In the genomic region with DNA sequence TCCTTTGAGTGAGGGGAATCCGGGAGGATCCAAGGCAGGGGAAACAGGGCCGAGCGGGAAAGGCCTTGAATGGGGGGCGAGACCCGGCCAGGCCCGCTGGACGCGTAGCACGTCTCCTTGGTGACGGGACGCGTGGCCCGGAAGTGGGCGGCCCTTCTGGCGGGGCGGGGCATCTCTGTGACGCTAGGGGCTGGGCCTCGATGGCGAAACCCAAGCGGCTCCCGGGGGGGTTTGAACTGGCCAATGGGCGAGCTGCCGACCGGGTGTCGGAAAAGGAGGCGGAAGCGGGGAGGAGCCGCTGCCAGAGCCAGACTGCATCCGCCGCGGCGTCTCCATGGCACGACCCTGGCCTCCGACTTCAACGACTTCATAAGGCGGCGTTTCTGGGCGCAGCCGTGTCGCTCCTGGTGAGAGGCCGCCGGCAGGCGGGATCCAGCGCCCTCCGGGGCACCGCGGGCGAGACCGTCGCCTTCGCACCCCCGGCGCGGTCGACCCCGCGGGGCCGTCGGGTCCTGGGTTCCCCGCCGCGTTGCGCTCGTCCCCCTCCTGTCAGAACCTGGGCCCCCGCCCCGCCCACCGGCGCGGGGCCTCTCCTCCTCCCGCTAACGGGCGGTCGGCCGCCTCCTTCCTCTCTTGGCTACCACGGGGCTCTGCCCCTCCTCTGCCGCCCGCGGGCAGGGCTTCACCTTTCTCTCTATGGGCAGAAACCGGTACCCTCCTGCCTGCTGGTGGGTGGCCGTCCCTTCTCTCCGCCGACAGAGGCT, we compare ENCODE assay signal across 8 cellular contexts. TPM values are rescaled to one million over a fixed set of nuclear protein-coding genes. Genes with fewer than 3 reads are reported as not detected.
DNase-seq lines count a peak whose midpoint lies in the region; ATAC-seq and TF ChIP-seq lines count a peak whose summit lies in the region.

Gene ODF2 (plus strand): TSS at position 158 of the 764 bp plus-strand sequence. CDS start 86 bp downstream, at position 244.

- POLR2A ChIA-PET in naive thymus-derived CD4-positive, alpha-beta T cell (lab: Charles Lee) = interaction anchor here (0.6 to 1.3 kb wide), 4 partner anchors 36 to 180 kb away, joined by 3 to 5 read pairs (median 3); partner anchors contain the start of genes GOLGA2 and SWI5

- H3K4me1 ChIP-seq in naive thymus-derived CD4-positive, alpha-beta T cell (ENCODE audit: control insufficient read depth in 2 of 2, insufficient read depth in 2 of 2, low read length in 2 of 2) = peaks cover 7 to 9% of the 10 kb centered on the region in 2 donors

- intact Hi-C loops in activated T-helper 1 cell treated with anti-CD3 and anti-CD28 coated beads, Interleukin-12 subunit alpha, Interleukin-12 subunit beta, Interleukin-2, Interleukin-4 antibody, amounts not matched to agents 30 ng/mL and 10 ng/mL and 1 ng/mL, durations not matched to agents 14 hours and 24 hours and 36 hours (cut with micrococcal nuclease) = loop anchor here (1.0 to 5.0 kb wide), 12 partner anchors 36 to 654 kb away; partner anchors contain the start of genes CERCAM, COQ4, CRAT and DOLK
- intact Hi-C loops in naive thymus-derived CD4-positive, alpha-beta T cell (cut with micrococcal nuclease) = loop anchor here (1.0 to 10.0 kb wide), 24 partner anchors 18 to 1231 kb away; partner anchors contain the start of genes COQ4 (in 2 of the 2), GLE1 (in 2 of the 2), SET (in 2 of the 2) and SPTAN1 (in 2 of the 2)

- no peak for TF ChIP-seq CTCF in LNCaP clone FGC (IDR thresholded peaks at IDR 0.05; ENCODE audit: control insufficient read depth, extremely low read depth, insufficient read depth)

- peaks cover 4 to 13% (median 5%) of the 10 kb centered on the region in 3 experiments for H3K36me3 ChIP-seq in naive thymus-derived CD4-positive, alpha-beta T cell (ENCODE audit: control insufficient read depth in 2 of 3, insufficient read depth in 3 of 3, low read length in 3 of 3)

- peaks cover 13% of the 10 kb centered on the region for H3K36me3 Mint-ChIP-seq in activated T-helper 1 cell treated with anti-CD3 and anti-CD28 coated beads, Interleukin-12 subunit alpha, Interleukin-12 subunit beta, Interleukin-2, Interleukin-4 antibody, amounts not matched to agents 30 ng/mL and 10 ng/mL and 1 ng/mL, durations not matched to agents 14 hours and 24 hours and 36 hours (ENCODE audit: low read depth)
- H3K36me3 Mint-ChIP-seq in naive thymus-derived CD4-positive, alpha-beta T cell = peaks cover 0 to 18% (median 0%) of the 10 kb centered on the region in 5 donors
- peaks cover 12% of the 10 kb centered on the region for H3K36me3 Mint-ChIP-seq in stimulated activated memory B cell treated with anti-CD40 and anti-IgM and Interleukin-4, amounts not matched to agents 10 μg/mL and 1 μg/mL and 100 μg/mL, for 72 hours

- peak within 1 kb of the TSS; percentile 93 for H3K4me3 Mint-ChIP-seq in activated T-helper 1 cell treated with anti-CD3 and anti-CD28 coated beads, Interleukin-12 subunit alpha, Interleukin-12 subunit beta, Interleukin-2, Interleukin-4 antibody, amounts not matched to agents 30 ng/mL and 10 ng/mL and 1 ng/mL, durations not matched to agents 14 hours and 24 hours and 36 hours
- H3K4me3 Mint-ChIP-seq in naive thymus-derived CD4-positive, alpha-beta T cell = peak within 1 kb of the TSS; percentile 85 to 94 (median 90)
- H3K4me3 Mint-ChIP-seq in stimulated activated memory B cell treated with anti-CD40 and anti-IgM and Interleukin-4, amounts not matched to agents 10 μg/mL and 1 μg/mL and 100 μg/mL, for 72 hours = peak within 1 kb of the TSS; percentile 94

- no peaks in the 10 kb centered on the region for H3K9me3 Mint-ChIP-seq in activated T-helper 1 cell treated with anti-CD3 and anti-CD28 coated beads, Interleukin-12 subunit alpha, Interleukin-12 subunit beta, Interleukin-2, Interleukin-4 antibody, amounts not matched to agents 30 ng/mL and 10 ng/mL and 1 ng/mL, durations not matched to agents 14 hours and 24 hours and 36 hours
- no peaks in the 10 kb centered on the region for H3K9me3 Mint-ChIP-seq in naive thymus-derived CD4-positive, alpha-beta T cell
- no peaks in the 10 kb centered on the region for H3K9me3 Mint-ChIP-seq in stimulated activated memory B cell treated with anti-CD40 and anti-IgM and Interleukin-4, amounts not matched to agents 10 μg/mL and 1 μg/mL and 100 μg/mL, for 72 hours

- H3K27ac Mint-ChIP-seq in activated T-helper 1 cell treated with anti-CD3 and anti-CD28 coated beads, Interleukin-12 subunit alpha, Interleukin-12 subunit beta, Interleukin-2, Interleukin-4 antibody, amounts not matched to agents 30 ng/mL and 10 ng/mL and 1 ng/mL, durations not matched to agents 14 hours and 24 hours and 36 hours = peak within 1 kb of the TSS; percentile 98
- peak within 1 kb of the TSS; percentile 76 to 94 (median 90) for H3K27ac Mint-ChIP-seq in naive thymus-derived CD4-positive, alpha-beta T cell
- peak within 1 kb of the TSS; percentile 88 for H3K27ac Mint-ChIP-seq in stimulated activated memory B cell treated with anti-CD40 and anti-IgM and Interleukin-4, amounts not matched to agents 10 μg/mL and 1 μg/mL and 100 μg/mL, for 72 hours

- H3K27me3 ChIP-seq in naive thymus-derived CD4-positive, alpha-beta T cell (ENCODE audit: control insufficient read depth in 2 of 2, insufficient read depth in 2 of 2, low read length in 2 of 2) = no peaks in the 10 kb centered on the region

- H3K27ac ChIP-seq in naive thymus-derived CD4-positive, alpha-beta T cell (ENCODE audit: low read depth, low read length) = peak within 1 kb of the TSS; percentile 88

- DNase-seq in EH (ENCODE audit: low read depth) (peak; percentile 96), GOT3 (lab: John Stamatoyannopoulos, UW) (peak; percentile 69), LNCaP clone FGC (ENCODE audit: low read depth) (peak; percentile 80), RPMI8226 (peak; percentile 99), fibroblast of gingiva (ENCODE audit: low read depth) (peak; percentile 93)
- DNase-seq in activated T-helper 1 cell treated with anti-CD3 and anti-CD28 coated beads, Interleukin-12 subunit alpha, Interleukin-12 subunit beta, Interleukin-2, Interleukin-4 antibody, amounts not matched to agents 30 ng/mL and 10 ng/mL and 1 ng/mL, durations not matched to agents 14 hours and 24 hours and 36 hours (ENCODE audit: low spot score) = peak; percentile 98
- DNase-seq in naive thymus-derived CD4-positive, alpha-beta T cell = peak; percentile 96 to 99 (median 98)

- peak within 1 kb of the TSS; percentile 89 for H3K4me3 ChIP-seq in LNCaP clone FGC (ENCODE audit: low read depth, low read length)
- H3K4me3 ChIP-seq in naive thymus-derived CD4-positive, alpha-beta T cell (ENCODE audit: low read length) = peak within 1 kb of the TSS; percentile 87

- H3K9me3 ChIP-seq in naive thymus-derived CD4-positive, alpha-beta T cell (ENCODE audit: control insufficient read depth in 2 of 3, low read length in 3 of 3) = no peaks in the 10 kb centered on the region

- ATAC-seq in naive thymus-derived CD4-positive, alpha-beta T cell = peak; percentile 94
- peak; percentile 94 for ATAC-seq in stimulated activated memory B cell treated with anti-CD40 and anti-IgM and Interleukin-4, amounts not matched to agents 10 μg/mL and 1 μg/mL and 100 μg/mL, for 72 hours

- CTCF ChIA-PET in naive thymus-derived CD4-positive, alpha-beta T cell (lab: Charles Lee) = no interaction called here

- peaks cover 3% of the 10 kb centered on the region for H3K27me3 Mint-ChIP-seq in activated T-helper 1 cell treated with anti-CD3 and anti-CD28 coated beads, Interleukin-12 subunit alpha, Interleukin-12 subunit beta, Interleukin-2, Interleukin-4 antibody, amounts not matched to agents 30 ng/mL and 10 ng/mL and 1 ng/mL, durations not matched to agents 14 hours and 24 hours and 36 hours (ENCODE audit: insufficient read depth)
- H3K27me3 Mint-ChIP-seq in naive thymus-derived CD4-positive, alpha-beta T cell = no peaks in the 10 kb centered on the region
- H3K27me3 Mint-ChIP-seq in stimulated activated memory B cell treated with anti-CD40 and anti-IgM and Interleukin-4, amounts not matched to agents 10 μg/mL and 1 μg/mL and 100 μg/mL, for 72 hours = no peaks in the 10 kb centered on the region

- H3K4me1 Mint-ChIP-seq in activated T-helper 1 cell treated with anti-CD3 and anti-CD28 coated beads, Interleukin-12 subunit alpha, Interleukin-12 subunit beta, Interleukin-2, Interleukin-4 antibody, amounts not matched to agents 30 ng/mL and 10 ng/mL and 1 ng/mL, durations not matched to agents 14 hours and 24 hours and 36 hours (ENCODE audit: low read depth) = peaks cover 13% of the 10 kb centered on the region
- H3K4me1 Mint-ChIP-seq in naive thymus-derived CD4-positive, alpha-beta T cell = peaks cover 15 to 27% (median 20%) of the 10 kb centered on the region in 7 donors
- peaks cover 23% of the 10 kb centered on the region for H3K4me1 Mint-ChIP-seq in stimulated activated memory B cell treated with anti-CD40 and anti-IgM and Interleukin-4, amounts not matched to agents 10 μg/mL and 1 μg/mL and 100 μg/mL, for 72 hours

RNA-seq across cellular contexts. Expression of gene ODF2, which starts in this region (rescaled TPM):
- 55.6 and 57.6 TPM in 2 replicates for total RNA-seq in activated T-helper 1 cell treated with anti-CD3 and anti-CD28 coated beads, Interleukin-12 subunit alpha, Interleukin-12 subunit beta, Interleukin-2, Interleukin-4 antibody, amounts not matched to agents 30 ng/mL and 10 ng/mL and 1 ng/mL, durations not matched to agents 14 hours and 24 hours and 36 hours
- 10 to 100 TPM; 25.0 to 52.8 (median 30.2) TPM for total RNA-seq in naive thymus-derived CD4-positive, alpha-beta T cell
- 10 to 100 TPM; 15.7 to 28.8 TPM for polyA plus RNA-seq in naive thymus-derived CD4-positive, alpha-beta T cell

Comparison
In these comparisons a context has a peak if more than half of its experiments do, and no peak if none do; other contexts are left out.
1. Peak in every context shown above with its lines: DNase-seq, ATAC-seq, H3K4me3 ChIP-seq and H3K27ac ChIP-seq.